20 cellular contexts compared by ENCODE assay signal in the genomic region with DNA sequence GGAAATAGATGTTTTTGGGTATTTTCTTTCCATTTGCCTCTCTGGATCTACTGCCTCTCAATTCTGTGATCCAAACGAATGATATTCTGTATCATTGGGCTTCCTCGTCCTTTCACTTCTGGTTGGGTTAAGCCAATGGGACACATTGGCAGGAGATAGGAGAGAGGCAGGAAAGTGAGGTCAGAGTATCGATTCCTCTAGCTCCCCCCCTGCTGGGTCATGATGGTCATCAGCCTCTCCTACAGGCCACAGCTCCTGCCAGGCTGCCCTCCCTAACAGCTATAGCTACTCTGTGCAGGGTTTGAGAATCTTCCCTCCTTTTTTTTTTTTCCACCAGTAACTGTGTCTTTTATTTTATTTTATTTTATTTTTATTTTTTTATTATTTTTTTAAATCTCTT. TPM values are rescaled to one million over a fixed set of nuclear protein-coding genes. Genes with fewer than 3 reads are reported as not detected.
DNase-seq lines count a peak whose midpoint lies in the region; ATAC-seq and TF ChIP-seq lines count a peak whose summit lies in the region.
"Had no signal": no experiment of that assay in that cellular context is flagged by ENCODE, and none has a peak within 500 bp of the region (broad histone marks: within the 10 kb centered on the region; RNA-seq: fewer than 3 reads in every experiment).

No MANE protein-coding gene starts in this region.

- H3K27ac ChIP-seq in right lobe of liver = no peak overlapping the region
- H3K27ac ChIP-seq: 22Rv1; A549; BLaER1 treated with 17β-estradiol and CSF1 and Interleukin-3, amounts not matched to agents 10 nM and 100 nM; C4-2B had no signal

- no peaks in the 10 kb centered on the region for H3K36me3 Mint-ChIP-seq in WTC11
- H3K36me3 Mint-ChIP-seq: CD8-positive, alpha-beta T cell had no signal

- WGBS in right lobe of liver (ENCODE audit: insufficient coverage, low coverage, low lambda C conversion rate, missing lambda C conversion rate) = 13% methylated on average over 3 of the region's 3 CpGs

- TF ChIP-seq CTCF in GM12872 (IDR thresholded peaks at IDR 0.05; ENCODE audit: insufficient read depth, low read depth, low read length) = 0 out of 3 replicates have a peak, but pooled peaks have one; percentile 7
- no peak for TF ChIP-seq CTCF in WTC11 (IDR thresholded peaks at IDR 0.05)
- TF ChIP-seq CTCF in right lobe of liver (IDR thresholded peaks at IDR 0.05) = no peak

- H3K9me3 ChIP-seq in right lobe of liver = no peaks in the 10 kb centered on the region
- H3K9me3 ChIP-seq: A549, Caco-2 had no signal

- H3K27me3 ChIP-seq in right lobe of liver = no peaks in the 10 kb centered on the region
- H3K27me3 ChIP-seq: BLaER1 treated with 17β-estradiol and CSF1 and Interleukin-3, amounts not matched to agents 10 nM and 100 nM had no signal

- peaks cover 0 to 7% (median 2%) of the 10 kb centered on the region in 4 donors for H3K4me1 ChIP-seq in right lobe of liver
- H3K4me1 ChIP-seq: A549, Caco-2 had no signal

- CTCF ChIA-PET in WTC11 (lab: Charles Lee) = no interaction called here

- DNase-seq in DMS53 (lab: John Stamatoyannopoulos, UW) (peak; percentile 1), DMS53 treated with DMSO at 0.1 percent for 48 hours (lab: John Stamatoyannopoulos, UW; ENCODE audit: unreplicated experiment) (no peak), WTC11 (ENCODE audit: low spot score) (no peak), right lobe of liver (peak in 1 of 3 donors; percentile 44), LoVo (ENCODE audit: low spot score) (no peak), KG1 (lab: John Stamatoyannopoulos, UW) (no peak)
- DNase-seq: AML-193; Caco-2; Calu3; CD4-positive, alpha-beta T cell; CD8-positive, alpha-beta T cell; DMS79 treated with DMSO at 0.1 percent for 48 hours; GF-D8 had no signal

- no peaks in the 10 kb centered on the region for H3K36me3 ChIP-seq in right lobe of liver

- H3K27ac Mint-ChIP-seq in WTC11 = no peak overlapping the region
- H3K27ac Mint-ChIP-seq: B cell; CD4-positive, alpha-beta T cell; CD8-positive, alpha-beta T cell had no signal

- POLR2A ChIA-PET in WTC11 (lab: Charles Lee) = no interaction called here

- ATAC-seq in WTC11 (no peak), right lobe of liver (peak; percentile 76 to 97 (median 92))
- ATAC-seq: A549; CD8-positive, alpha-beta T cell; GM12878 had no signal

- no peaks in the 10 kb centered on the region for H3K27me3 Mint-ChIP-seq in WTC11 (ENCODE audit: low read depth)

- no peak overlapping the region for H3K4me3 Mint-ChIP-seq in WTC11
- H3K4me3 Mint-ChIP-seq: B cell; CD4-positive, alpha-beta T cell; CD8-positive, alpha-beta T cell had no signal

- intact Hi-C loops in right lobe of liver (cut with DNase I) = no loop called here

- no peak for TF ChIP-seq POLR2A in right lobe of liver (IDR thresholded peaks at IDR 0.05)

- no peak overlapping the region for H3K4me3 ChIP-seq in right lobe of liver
- H3K4me3 ChIP-seq: A549; BLaER1 treated with 17β-estradiol and CSF1 and Interleukin-3, amounts not matched to agents 10 nM and 100 nM; GM12878 had no signal

- H3K4me1 Mint-ChIP-seq in WTC11 = no peaks in the 10 kb centered on the region
- H3K4me1 Mint-ChIP-seq: B cell had no signal

- no peaks in the 10 kb centered on the region for H3K9me3 Mint-ChIP-seq in WTC11
- H3K9me3 Mint-ChIP-seq: CD4-positive, alpha-beta T cell; CD8-positive, alpha-beta T cell had no signal

TF ChIP-seq in WTC11, 78 proteins besides CTCF, POLR2A, EP300 and RAD21:
- TF ChIP-seq, protein P1, sequence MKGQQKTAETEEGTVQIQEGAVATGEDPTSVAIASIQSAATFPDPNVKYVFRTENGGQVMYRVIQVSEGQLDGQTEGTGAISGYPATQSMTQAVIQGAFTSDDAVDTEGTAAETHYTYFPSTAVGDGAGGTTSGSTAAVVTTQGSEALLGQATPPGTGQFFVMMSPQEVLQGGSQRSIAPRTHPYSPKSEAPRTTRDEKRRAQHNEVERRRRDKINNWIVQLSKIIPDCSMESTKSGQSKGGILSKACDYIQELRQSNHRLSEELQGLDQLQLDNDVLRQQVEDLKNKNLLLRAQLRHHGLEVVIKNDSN (CRISPR knock-in tag; IDR thresholded peaks at IDR 0.05) = no peak
- TF ChIP-seq GRHL2 (CRISPR knock-in tag; IDR thresholded peaks at IDR 0.05; ENCODE audit: insufficient replicate concordance, severe bottlenecking) (no peak), MYBL2 (CRISPR knock-in tag; IDR thresholded peaks at IDR 0.05) (no peak), HMGA2 (CRISPR knock-in tag; IDR thresholded peaks at IDR 0.05) (0 out of 2 replicates have a peak, but pooled peaks have one; percentile 23), TCF7 (CRISPR knock-in tag; IDR thresholded peaks at IDR 0.05; ENCODE audit: low read depth) (no peak)
- TF ChIP-seq, protein P2, sequence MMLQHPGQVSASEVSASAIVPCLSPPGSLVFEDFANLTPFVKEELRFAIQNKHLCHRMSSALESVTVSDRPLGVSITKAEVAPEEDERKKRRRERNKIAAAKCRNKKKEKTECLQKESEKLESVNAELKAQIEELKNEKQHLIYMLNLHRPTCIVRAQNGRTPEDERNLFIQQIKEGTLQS (CRISPR knock-in tag; conservative IDR thresholded peaks at IDR 0.05) = no peak

RNA-seq across cellular contexts. Expression of a gene that starts 39.4 kb away (rescaled TPM):
- 0.34 to 0.94 TPM (median 0.44 TPM) in 3 replicates for total RNA-seq in WTC11 (2021)
- total RNA-seq in right lobe of liver = 10 to 100 TPM in 4 of 6 experiments, 1 to 10 TPM in 2; 6.6 to 25.5 (median 16.7) TPM
